In the genomic region with DNA sequence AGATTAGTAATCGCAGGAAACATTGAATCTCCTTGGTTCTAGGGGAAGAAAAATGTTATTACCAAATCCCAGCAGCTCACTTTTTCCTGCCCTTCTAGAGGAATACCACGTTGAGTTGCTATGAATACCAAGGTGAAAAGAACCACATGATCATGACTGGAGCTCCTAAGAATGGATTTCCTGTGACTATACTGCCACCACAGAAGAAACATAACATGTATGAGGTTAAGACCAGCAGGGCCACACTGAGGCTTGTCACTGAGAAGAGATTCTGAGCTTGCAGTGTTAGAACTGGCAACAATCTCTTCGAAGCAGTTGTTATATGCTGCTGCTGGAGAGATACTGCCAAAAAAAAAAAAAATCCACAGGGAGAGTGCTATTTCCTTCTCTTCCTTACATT, we compare ENCODE assay signal across 32 cellular contexts.
"Had no signal": no experiment of that assay in that cellular context is flagged by ENCODE, and none has a peak within 500 bp of the region (broad histone marks: within the 10 kb centered on the region; RNA-seq: fewer than 3 reads in every experiment).

No MANE protein-coding gene starts in this region.

- H3K36me3 ChIP-seq: adrenal gland, heart left ventricle, left ventricle myocardium inferior, pancreas, prostate gland, sigmoid colon, tibial artery, upper lobe of right lung had no signal

- H3K4me1 ChIP-seq: adrenal gland, body of pancreas, heart left ventricle, left ventricle myocardium inferior, pancreas, prostate gland, sigmoid colon, tibial artery, upper lobe of right lung had no signal

- H3K9me3 Mint-ChIP-seq: stimulated activated naive CD8-positive, alpha-beta T cell treated with anti-CD3 and anti-CD28 coated beads, Interleukin-15, amount 100 ng/mL, for 72 hours had no signal

- H3K27ac ChIP-seq: adrenal gland, body of pancreas, heart left ventricle, left ventricle myocardium inferior, pancreas, prostate gland, sigmoid colon, tibial artery, upper lobe of right lung had no signal

- FAIRE-seq: endothelial cell of umbilical vein, pancreas, small intestine had no signal

- ATAC-seq: activated CD4-positive, alpha-beta T cell treated with anti-CD3 and anti-CD28 coated beads for 36 hours; activated T-cell treated with anti-CD3 and anti-CD28 coated beads, Interleukin-2, amount 50 U/mL, for 72 hours; body of pancreas; esophagus mucosa; heart left ventricle; naive thymus-derived CD4-positive, alpha-beta T cell; pancreas; stimulated activated memory B cell treated with anti-CD40 and anti-IgM and Interleukin-4, amounts not matched to agents 10 μg/mL and 1 μg/mL and 100 μg/mL, for 72 hours; stimulated activated naive CD8-positive, alpha-beta T cell treated with anti-CD3 and anti-CD28 coated beads, Interleukin-15, amount 100 ng/mL, for 72 hours; upper lobe of right lung had no signal

- H3K27me3 Mint-ChIP-seq: activated CD4-positive, alpha-beta T cell treated with anti-CD3 and anti-CD28 coated beads for 36 hours; activated naive CD8-positive, alpha-beta T cell treated with anti-CD3 and anti-CD28 coated beads for 36 hours; naive thymus-derived CD4-positive, alpha-beta T cell; stimulated activated memory B cell treated with anti-CD40 and anti-IgM and Interleukin-4, amounts not matched to agents 10 μg/mL and 1 μg/mL and 100 μg/mL, for 72 hours; stimulated activated naive CD8-positive, alpha-beta T cell treated with anti-CD3 and anti-CD28 coated beads, Interleukin-15, amount 100 ng/mL, for 72 hours had no signal

- H3K4me3 ChIP-seq: adrenal gland, body of pancreas, heart left ventricle, left ventricle myocardium inferior, lung, pancreas, prostate gland, sigmoid colon, tibial artery, upper lobe of right lung had no signal

- H3K4me3 Mint-ChIP-seq: activated CD4-positive, alpha-beta T cell treated with anti-CD3 and anti-CD28 coated beads for 36 hours; activated naive CD8-positive, alpha-beta T cell treated with anti-CD3 and anti-CD28 coated beads for 36 hours; activated T-cell treated with anti-CD3 and anti-CD28 coated beads, Interleukin-2, amount 50 U/mL, for 72 hours; naive thymus-derived CD4-positive, alpha-beta T cell; stimulated activated memory B cell treated with anti-CD40 and anti-IgM and Interleukin-4, amounts not matched to agents 10 μg/mL and 1 μg/mL and 100 μg/mL, for 72 hours; stimulated activated naive CD8-positive, alpha-beta T cell treated with anti-CD3 and anti-CD28 coated beads, Interleukin-15, amount 100 ng/mL, for 72 hours had no signal

- H3K36me3 Mint-ChIP-seq: activated naive CD8-positive, alpha-beta T cell treated with anti-CD3 and anti-CD28 coated beads for 36 hours; naive thymus-derived CD4-positive, alpha-beta T cell; stimulated activated memory B cell treated with anti-CD40 and anti-IgM and Interleukin-4, amounts not matched to agents 10 μg/mL and 1 μg/mL and 100 μg/mL, for 72 hours had no signal

- H3K27me3 ChIP-seq: adrenal gland, body of pancreas, heart left ventricle, pancreas, sigmoid colon, tibial artery, upper lobe of right lung had no signal

- H3K9me3 ChIP-seq: body of pancreas, pancreas, prostate gland, sigmoid colon, tibial artery, upper lobe of right lung had no signal

- DNase-seq: activated CD4-positive, alpha-beta T cell treated with anti-CD3 and anti-CD28 coated beads for 36 hours; activated CD4-positive, CD25-positive, alpha-beta regulatory T cell; activated naive CD4-positive, alpha-beta T cell; activated naive CD8-positive, alpha-beta T cell treated with anti-CD3 and anti-CD28 coated beads for 36 hours; activated T-cell treated with anti-CD3 and anti-CD28 coated beads for 4 hours; activated T-cell treated with anti-CD3 and anti-CD28 coated beads, Interleukin-2, amount 50 U/mL, for 72 hours; adrenal gland; aorta; body of pancreas; cortex of kidney; foreskin fibroblast; heart left ventricle; hypothalamus; kidney glomerular epithelial cell; left ventricle myocardium inferior; naive thymus-derived CD4-positive, alpha-beta T cell; nucleus accumbens; pancreas; sigmoid colon; small intestine; stimulated activated CD4-positive, alpha-beta T cell treated with anti-CD3 and anti-CD28 coated beads, Interleukin-1b, Interleukin-23, amount 100 ng/mL, for 48 hours; stimulated activated CD4-positive, alpha-beta T cell treated with anti-CD3 and anti-CD28 coated beads, Interleukin-4, amount 100 ng/mL, for 4 hours; stimulated activated CD8-positive, alpha-beta memory T cell treated with anti-CD3 and anti-CD28 coated beads, Interleukin-4, amount 100 ng/mL, for 48 hours; stimulated activated naive CD8-positive, alpha-beta T cell treated with anti-CD3 and anti-CD28 coated beads, Interleukin-15, amount 100 ng/mL, for 72 hours; T-helper 2 cell; tibial artery; upper lobe of right lung had no signal

- H3K4me1 Mint-ChIP-seq: activated CD4-positive, alpha-beta T cell treated with anti-CD3 and anti-CD28 coated beads for 36 hours; activated naive CD8-positive, alpha-beta T cell treated with anti-CD3 and anti-CD28 coated beads for 36 hours; naive thymus-derived CD4-positive, alpha-beta T cell; stimulated activated memory B cell treated with anti-CD40 and anti-IgM and Interleukin-4, amounts not matched to agents 10 μg/mL and 1 μg/mL and 100 μg/mL, for 72 hours; stimulated activated naive CD8-positive, alpha-beta T cell treated with anti-CD3 and anti-CD28 coated beads, Interleukin-15, amount 100 ng/mL, for 72 hours had no signal

- H3K27ac Mint-ChIP-seq: activated CD4-positive, alpha-beta T cell treated with anti-CD3 and anti-CD28 coated beads for 36 hours; activated naive CD8-positive, alpha-beta T cell treated with anti-CD3 and anti-CD28 coated beads for 36 hours; activated T-cell treated with anti-CD3 and anti-CD28 coated beads, Interleukin-2, amount 50 U/mL, for 72 hours; naive thymus-derived CD4-positive, alpha-beta T cell; stimulated activated memory B cell treated with anti-CD40 and anti-IgM and Interleukin-4, amounts not matched to agents 10 μg/mL and 1 μg/mL and 100 μg/mL, for 72 hours; stimulated activated naive CD8-positive, alpha-beta T cell treated with anti-CD3 and anti-CD28 coated beads, Interleukin-15, amount 100 ng/mL, for 72 hours had no signal
